8 cellular contexts compared by ENCODE assay signal in genomic region chr19:44111910-44112463, GRCh38. TPM values are rescaled to one million over a fixed set of nuclear protein-coding genes. Genes with fewer than 3 reads are reported as not detected.
DNase-seq lines count a peak whose midpoint lies in the region; ATAC-seq and TF ChIP-seq lines count a peak whose summit lies in the region.

No MANE protein-coding gene starts in this region.

- 9 to 11% methylated on average over 17 of the region's 17 CpGs for WGBS in heart right ventricle, 2 donors
- 26 to 64% methylated on average over 7 to 17 of the region's 17 CpGs for WGBS in endodermal cell (ENCODE audit: insufficient coverage in 1 of 2, insufficient read length in 1 of 2), 2 experiments

- H3K4me3 ChIP-seq in heart right ventricle (peak overlapping the region in 9 of 10 donors; percentile 56 to 85 (median 74)), endodermal cell (ENCODE audit: low read length) (peak overlapping the region; percentile 99)

- H3K9me3 Mint-ChIP-seq in endodermal cell: peaks cover 48% of the 10 kb centered on the region
- H3K9me3 Mint-ChIP-seq in natural killer cell treated with Interleukin-12 subunit alpha and Interleukin-12 subunit beta and Interleukin-15 and Interleukin-18, amount 100 ng/mL, for 72 hours: peaks cover 18% of the 10 kb centered on the region

- H3K4me1 ChIP-seq in heart right ventricle (peaks cover 0 to 31% (median 19%) of the 10 kb centered on the region in 9 donors), endodermal cell (ENCODE audit: control insufficient read depth, insufficient read depth, low read length) (no peaks in the 10 kb centered on the region)

- H3K4me3 Mint-ChIP-seq in endodermal cell: peak overlapping the region; percentile 97
- peak overlapping the region; percentile 99 for H3K4me3 Mint-ChIP-seq in natural killer cell treated with Interleukin-12 subunit alpha and Interleukin-12 subunit beta and Interleukin-15 and Interleukin-18, amount 100 ng/mL, for 72 hours

- no peak overlapping the region for H3K27ac ChIP-seq in heart right ventricle
- H3K27ac ChIP-seq in endodermal cell (ENCODE audit: low read depth, low read length): no peak overlapping the region

- H3K9ac ChIP-seq in endodermal cell (ENCODE audit: extremely low read depth, low read length, poor library complexity, severe bottlenecking): peak overlapping the region; percentile 85

- intact Hi-C loops in heart right ventricle (cut with DNase I): loop anchor here in 7 of 10 donors (2.0 to 10.0 kb wide), 14 partner anchors 17 to 193 kb away; partner anchors contain the start of genes ZNF226 (in 3 of the 7), ZNF235 (in 3 of the 7), ZNF223 (in 2 of the 7) and ZNF224 (in 2 of the 7)
- intact Hi-C loops in cardiac septum (cut with DNase I): loop anchor here (1.0 to 5.0 kb wide), 4 partner anchors 18 to 110 kb away; partner anchors contain the start of genes ZNF224, ZNF227, ZNF230 and ZNF234

- no peak for TF ChIP-seq CTCF in heart right ventricle (IDR thresholded peaks at IDR 0.05)
- no peak for TF ChIP-seq CTCF in endodermal cell (conservative IDR thresholded peaks at IDR 0.05)
- TF ChIP-seq CTCF in GM10266 (IDR thresholded peaks at IDR 0.05; ENCODE audit: control insufficient read depth, insufficient read depth, low read depth, missing control alignments): no peak

- peaks cover 53% of the 10 kb centered on the region for H3K36me3 Mint-ChIP-seq in endodermal cell (ENCODE audit: low read depth)
- H3K36me3 Mint-ChIP-seq in natural killer cell treated with Interleukin-12 subunit alpha and Interleukin-12 subunit beta and Interleukin-15 and Interleukin-18, amount 100 ng/mL, for 72 hours: peaks cover 35% of the 10 kb centered on the region

- ATAC-seq in heart right ventricle (peak in 1 of 8 donors; percentile 45), GM21528 (IDR thresholded peaks at IDR 0.05; ENCODE audit: low FRiP score, unreplicated experiment) (no peak), HG03342 (IDR thresholded peaks at IDR 0.05; ENCODE audit: unreplicated experiment) (no peak)
- ATAC-seq in natural killer cell treated with Interleukin-12 subunit alpha and Interleukin-12 subunit beta and Interleukin-15 and Interleukin-18, amount 100 ng/mL, for 72 hours: peak in 1 of 2 donors; percentile 54

- H3K9me3 ChIP-seq in heart right ventricle: peaks cover 0 to 52% (median 30%) of the 10 kb centered on the region in 11 donors
- peaks cover 25% of the 10 kb centered on the region for H3K9me3 ChIP-seq in endodermal cell (ENCODE audit: control insufficient read depth, low read length)

- peaks cover 0 to 41% (median 21%) of the 10 kb centered on the region in 9 donors for H3K36me3 ChIP-seq in heart right ventricle
- peaks cover 31% of the 10 kb centered on the region for H3K36me3 ChIP-seq in endodermal cell (ENCODE audit: control insufficient read depth, insufficient read depth, low read length)

- peak overlapping the region; percentile 94 for H3K27ac Mint-ChIP-seq in endodermal cell
- H3K27ac Mint-ChIP-seq in natural killer cell treated with Interleukin-12 subunit alpha and Interleukin-12 subunit beta and Interleukin-15 and Interleukin-18, amount 100 ng/mL, for 72 hours: peak overlapping the region in 1 of 2 donors; percentile 93

- H3K4me1 Mint-ChIP-seq in endodermal cell: peaks cover 3% of the 10 kb centered on the region
- peaks cover 22% of the 10 kb centered on the region in 2 donors for H3K4me1 Mint-ChIP-seq in natural killer cell treated with Interleukin-12 subunit alpha and Interleukin-12 subunit beta and Interleukin-15 and Interleukin-18, amount 100 ng/mL, for 72 hours (ENCODE audit: low read depth in 2 of 2)

- H3K27me3 ChIP-seq in heart right ventricle (no peaks in the 10 kb centered on the region), endodermal cell (ENCODE audit: control insufficient read depth, insufficient read depth, low read length, poor library complexity, severe bottlenecking) (no peaks in the 10 kb centered on the region)

- DNase-seq in heart right ventricle: no peak
- DNase-seq in cardiac septum (ENCODE audit: low spot score): no peak
- DNase-seq in RPMI7951 (ENCODE audit: low read depth): peak; percentile 75
- peak; percentile 92 for DNase-seq in endodermal cell
- peak; percentile 67 for DNase-seq in natural killer cell treated with Interleukin-12 subunit alpha and Interleukin-12 subunit beta and Interleukin-15 and Interleukin-18, amount 100 ng/mL, for 72 hours (ENCODE audit: low spot score)
- no peak for DNase-seq in GM10266 (ENCODE audit: extremely low spot score)

- peaks cover 2% of the 10 kb centered on the region for H3K27me3 Mint-ChIP-seq in endodermal cell (ENCODE audit: insufficient read depth)
- no peaks in the 10 kb centered on the region for H3K27me3 Mint-ChIP-seq in natural killer cell treated with Interleukin-12 subunit alpha and Interleukin-12 subunit beta and Interleukin-15 and Interleukin-18, amount 100 ng/mL, for 72 hours

RNA-seq across cellular contexts. Expression of gene ZNF225, which starts 1.2 kb away (rescaled TPM):
- total RNA-seq in heart right ventricle (1 to 10 TPM; 2.3 to 5.0 (median 3.2) TPM), cardiac septum (3.3 TPM), endodermal cell (1 to 10 TPM; 6.4 to 7.4 TPM)
- polyA plus RNA-seq in heart right ventricle: 1 to 10 TPM; 1.2 to 2.0 TPM
- 3.1 and 4.1 TPM in 2 replicates for total RNA-seq in RPMI7951 (2014; rRNA removed; shearing (Covaris generic))
- 5.0 TPM for polyA plus RNA-seq in endodermal cell (2013, experiment 1 of 2)
- polyA plus RNA-seq in endodermal cell (2013, experiment 2 of 2): 4.5 TPM
- 1 to 10 TPM; 4.7 to 5.4 TPM for total RNA-seq in natural killer cell treated with Interleukin-12 subunit alpha and Interleukin-12 subunit beta and Interleukin-15 and Interleukin-18, amount 100 ng/mL, for 72 hours

RNA-seq across cellular contexts. Expression of gene ZNF224, which starts 17.8 kb away (rescaled TPM):
- total RNA-seq in heart right ventricle (10 to 100 TPM in 8 of 10 donors, 1 to 10 TPM in 2; 8.1 to 16.0 (median 13.3) TPM), cardiac septum (12.9 TPM), endodermal cell (10 to 100 TPM; 19.7 to 22.1 TPM)
- 10 to 100 TPM in 1 of 2 donors, 1 to 10 TPM in 1; 5.1 to 27.8 TPM for polyA plus RNA-seq in heart right ventricle
- total RNA-seq in RPMI7951 (2014; rRNA removed; shearing (Covaris generic)): 13.2 and 15.7 TPM in 2 replicates
- 19.9 TPM for polyA plus RNA-seq in endodermal cell (2013, experiment 1 of 2)
- polyA plus RNA-seq in endodermal cell (2013, experiment 2 of 2): 16.2 TPM
- 10 to 100 TPM; 29.0 to 36.1 TPM for total RNA-seq in natural killer cell treated with Interleukin-12 subunit alpha and Interleukin-12 subunit beta and Interleukin-15 and Interleukin-18, amount 100 ng/mL, for 72 hours

RNA-seq across cellular contexts. Expression of gene ZNF234, which starts 29.4 kb away (rescaled TPM):
- 10 to 100 TPM in 3 of 10 donors, 1 to 10 TPM in 7; 8.0 to 13.4 (median 9.0) TPM for total RNA-seq in heart right ventricle
- 1 to 10 TPM; 2.2 to 6.4 TPM for polyA plus RNA-seq in heart right ventricle
- 9.6 TPM for total RNA-seq in cardiac septum
- 6.7 and 7.0 TPM in 2 replicates for total RNA-seq in RPMI7951 (2014; rRNA removed; shearing (Covaris generic))
- 10 to 100 TPM in 1 of 2 donors, 1 to 10 TPM in 1; 9.0 to 10.8 TPM for total RNA-seq in endodermal cell
- 8.5 TPM for polyA plus RNA-seq in endodermal cell (2013, experiment 1 of 2)
- 7.6 TPM for polyA plus RNA-seq in endodermal cell (2013, experiment 2 of 2)
- 1 to 10 TPM; 9.0 TPM for total RNA-seq in natural killer cell treated with Interleukin-12 subunit alpha and Interleukin-12 subunit beta and Interleukin-15 and Interleukin-18, amount 100 ng/mL, for 72 hours

RNA-seq across cellular contexts. Expression of gene ZNF284, which starts 40.0 kb away (rescaled TPM):
- total RNA-seq in heart right ventricle: 1 to 10 TPM; 1.2 to 2.6 (median 1.8) TPM
- polyA plus RNA-seq in heart right ventricle: 1 to 10 TPM in 1 of 2 donors, under 1 TPM in 1; 0.65 to 1.8 TPM
- total RNA-seq in cardiac septum: 1.4 TPM
- 3.4 and 3.5 TPM in 2 replicates for total RNA-seq in RPMI7951 (2014; rRNA removed; shearing (Covaris generic))
- 1 to 10 TPM; 1.9 to 2.2 TPM for total RNA-seq in endodermal cell
- 2.9 TPM for polyA plus RNA-seq in endodermal cell (2013, experiment 1 of 2)
- polyA plus RNA-seq in endodermal cell (2013, experiment 2 of 2): 2.6 TPM
- 1 to 10 TPM; 1.6 to 1.8 TPM for total RNA-seq in natural killer cell treated with Interleukin-12 subunit alpha and Interleukin-12 subunit beta and Interleukin-15 and Interleukin-18, amount 100 ng/mL, for 72 hours

RNA-seq across cellular contexts. Expression of gene ZNF226, which starts 52.9 kb away (rescaled TPM):
- total RNA-seq in heart right ventricle (10 to 100 TPM; 17.0 to 30.6 (median 22.6) TPM), cardiac septum (25.6 TPM), endodermal cell (10 to 100 TPM; 21.0 to 28.0 TPM)
- polyA plus RNA-seq in heart right ventricle: 10 to 100 TPM; 14.6 to 15.8 TPM
- total RNA-seq in RPMI7951 (2014; rRNA removed; shearing (Covaris generic)): 31.1 and 32.9 TPM in 2 replicates
- polyA plus RNA-seq in endodermal cell (2013, experiment 1 of 2): 32.3 TPM
- polyA plus RNA-seq in endodermal cell (2013, experiment 2 of 2): 24.3 TPM
- 10 to 100 TPM; 10.6 to 11.8 TPM for total RNA-seq in natural killer cell treated with Interleukin-12 subunit alpha and Interleukin-12 subunit beta and Interleukin-15 and Interleukin-18, amount 100 ng/mL, for 72 hours

Comparison
In these comparisons a context has a peak if more than half of its experiments do, and no peak if none do; other contexts are left out.
1. DNase-seq: peak in RPMI7951 (single experiment), endodermal cell (single experiment) and natural killer cell treated with Interleukin-12 subunit alpha and Interleukin-12 subunit beta and Interleukin-15 and Interleukin-18, amount 100 ng/mL, for 72 hours (single experiment); none in heart right ventricle (0 of 2), cardiac septum (single experiment) and GM10266 (single experiment).